1 cellular context compared by ENCODE assay signal in genomic region chr5:109900911-109901627, GRCh38.
TF ChIP-seq lines count a peak whose summit lies in the region.

No MANE protein-coding gene starts in this region.

TF ChIP-seq in HepG2, 621 proteins besides CTCF, POLR2A, EP300 and RAD21 (continued from another document and continues in another):
- TF ChIP-seq ZNF883 (CRISPR knock-in tag; IDR thresholded peaks at IDR 0.05; ENCODE audit: not compliant biosample characterization): no peak
- TF ChIP-seq ZNF280B (CRISPR knock-in tag; IDR thresholded peaks at IDR 0.05; ENCODE audit: borderline replicate concordance): no peak
- peak; percentile 59 for TF ChIP-seq RXRB (CRISPR knock-in tag; IDR thresholded peaks at IDR 0.05; ENCODE audit: borderline replicate concordance)
- peak; percentile 83 for TF ChIP-seq ATF3 (CRISPR knock-in tag; IDR thresholded peaks at IDR 0.05)
- no peak for TF ChIP-seq SP1 (IDR thresholded peaks at IDR 0.05)
- no peak for TF ChIP-seq SP1 (CRISPR knock-in tag; IDR thresholded peaks at IDR 0.05)
- no peak for TF ChIP-seq ZNF260 (CRISPR knock-in tag; IDR thresholded peaks at IDR 0.05; ENCODE audit: borderline replicate concordance, low read depth)
- peak; percentile 62 for TF ChIP-seq SOX13 (IDR thresholded peaks at IDR 0.05)
- TF ChIP-seq SOX13 (CRISPR knock-in tag; conservative IDR thresholded peaks at IDR 0.05 in 1 of 2, IDR thresholded peaks at IDR 0.05 in 1 of 2): no peak; a peak in 2 of 4 replicates
- TF ChIP-seq PHF5A (CRISPR knock-in tag; IDR thresholded peaks at IDR 0.05; ENCODE audit: low read depth, unreplicated experiment): peak; percentile 48
- no peak for TF ChIP-seq THYN1 (CRISPR knock-in tag; IDR thresholded peaks at IDR 0.05; ENCODE audit: borderline replicate concordance, low read depth)
- TF ChIP-seq SOX6 (IDR thresholded peaks at IDR 0.05): no peak
- TF ChIP-seq SOX6 (CRISPR knock-in tag; IDR thresholded peaks at IDR 0.05): peak; percentile 91
- peak; percentile 94 for TF ChIP-seq ARID3A (IDR thresholded peaks at IDR 0.05; ENCODE audit: low read depth, low read length)
- TF ChIP-seq TEF (CRISPR knock-in tag; IDR thresholded peaks at IDR 0.05): peak; percentile 90
- peak; percentile 55; the same call in 1 of the 2 replicates for TF ChIP-seq MTA1 (CRISPR knock-in tag; IDR thresholded peaks at IDR 0.05; ENCODE audit: borderline replicate concordance)
- no peak for TF ChIP-seq ZNF292 (CRISPR knock-in tag; IDR thresholded peaks at IDR 0.05; ENCODE audit: borderline replicate concordance, low read depth)
- 0 out of 2 replicates have a peak, but pooled peaks have one; percentile 22 for TF ChIP-seq FOXA1 (IDR thresholded peaks at IDR 0.05)
- peak; percentile 93 for TF ChIP-seq FOXA1 (CRISPR knock-in tag; IDR thresholded peaks at IDR 0.05)
- TF ChIP-seq ZNF20 (CRISPR knock-in tag; IDR thresholded peaks at IDR 0.05): no peak
- peak; percentile 9; the same call in 1 of the 2 replicates for TF ChIP-seq ONECUT2 (CRISPR knock-in tag; IDR thresholded peaks at IDR 0.05)
- TF ChIP-seq KLF15 (CRISPR knock-in tag; IDR thresholded peaks at IDR 0.05; ENCODE audit: borderline replicate concordance): no peak
- no peak for TF ChIP-seq ZNF780A (CRISPR knock-in tag; IDR thresholded peaks at IDR 0.05)
- 0 out of 2 replicates have a peak, but pooled peaks have one; percentile 42 for TF ChIP-seq ZBTB42 (CRISPR knock-in tag; IDR thresholded peaks at IDR 0.05)
- TF ChIP-seq POGZ (CRISPR knock-in tag; IDR thresholded peaks at IDR 0.05): peak; percentile 94
- TF ChIP-seq ZNF343 (CRISPR knock-in tag; IDR thresholded peaks at IDR 0.05): 0 out of 2 replicates have a peak, but pooled peaks have one; percentile 32
- no peak; the same call in 1 of the 2 replicates for TF ChIP-seq ZNF772 (CRISPR knock-in tag; IDR thresholded peaks at IDR 0.05)
- TF ChIP-seq RFX3 (CRISPR knock-in tag; IDR thresholded peaks at IDR 0.05): no peak
- TF ChIP-seq ZNF556 (CRISPR knock-in tag; IDR thresholded peaks at IDR 0.05; ENCODE audit: borderline replicate concordance): peak; percentile 20; the same call in 1 of the 2 replicates
- no peak for TF ChIP-seq ZNF672 (CRISPR knock-in tag; IDR thresholded peaks at IDR 0.05)
- TF ChIP-seq ZBTB49 (CRISPR knock-in tag; IDR thresholded peaks at IDR 0.05; ENCODE audit: borderline replicate concordance): no peak
- no peak for TF ChIP-seq AGO2 (optimal IDR thresholded peaks at IDR 0.05; ENCODE audit: low read depth, low read length)
- TF ChIP-seq ATF4 (CRISPR knock-in tag; IDR thresholded peaks at IDR 0.05): peak in 1 of 2 experiments; percentile 65; a peak in 2 of 4 replicates
- peak; percentile 99 for TF ChIP-seq NCOR1 (IDR thresholded peaks at IDR 0.05; ENCODE audit: borderline replicate concordance, low read length)
- peak; percentile 45; the same call in 1 of the 2 replicates for TF ChIP-seq FOXK1 (CRISPR knock-in tag; IDR thresholded peaks at IDR 0.05; ENCODE audit: borderline replicate concordance, low read depth)
- no peak for TF ChIP-seq GLMP (CRISPR knock-in tag; IDR thresholded peaks at IDR 0.05; ENCODE audit: borderline replicate concordance)
- no peak for TF ChIP-seq KAT2B (IDR thresholded peaks at IDR 0.05; ENCODE audit: borderline replicate concordance, low read depth, low read length)
- peak; percentile 42; the same call in 1 of the 2 replicates for TF ChIP-seq SPEN (CRISPR knock-in tag; IDR thresholded peaks at IDR 0.05; ENCODE audit: low read depth)
- TF ChIP-seq ZNF878 (CRISPR knock-in tag; IDR thresholded peaks at IDR 0.05): peak; percentile 58; the same call in 1 of the 2 replicates
- TF ChIP-seq SNAPC4 (CRISPR knock-in tag; IDR thresholded peaks at IDR 0.05): no peak
- peak; percentile 96 for TF ChIP-seq HNRNPUL1 (IDR thresholded peaks at IDR 0.05; ENCODE audit: low read depth, low read length)
- TF ChIP-seq HOXA7 (CRISPR knock-in tag; IDR thresholded peaks at IDR 0.05): no peak
- peak; percentile 88 for TF ChIP-seq GATAD2A (CRISPR knock-in tag; IDR thresholded peaks at IDR 0.05)
- TF ChIP-seq CREB3 (CRISPR knock-in tag; IDR thresholded peaks at IDR 0.05): 0 out of 2 replicates have a peak, but pooled peaks have one; percentile 73
- peak; percentile 86 for TF ChIP-seq TFE3 (CRISPR knock-in tag; IDR thresholded peaks at IDR 0.05)
- TF ChIP-seq MNT (IDR thresholded peaks at IDR 0.05): no peak
- TF ChIP-seq ZBTB3 (CRISPR knock-in tag; IDR thresholded peaks at IDR 0.05; ENCODE audit: borderline replicate concordance, low read depth): peak; percentile 80; the same call in 1 of the 2 replicates
- peak; percentile 14; the same call in 1 of the 2 replicates for TF ChIP-seq ZNF317 (CRISPR knock-in tag; IDR thresholded peaks at IDR 0.05)
